ENCODE assay signal across 29 cellular contexts in the genomic region with DNA sequence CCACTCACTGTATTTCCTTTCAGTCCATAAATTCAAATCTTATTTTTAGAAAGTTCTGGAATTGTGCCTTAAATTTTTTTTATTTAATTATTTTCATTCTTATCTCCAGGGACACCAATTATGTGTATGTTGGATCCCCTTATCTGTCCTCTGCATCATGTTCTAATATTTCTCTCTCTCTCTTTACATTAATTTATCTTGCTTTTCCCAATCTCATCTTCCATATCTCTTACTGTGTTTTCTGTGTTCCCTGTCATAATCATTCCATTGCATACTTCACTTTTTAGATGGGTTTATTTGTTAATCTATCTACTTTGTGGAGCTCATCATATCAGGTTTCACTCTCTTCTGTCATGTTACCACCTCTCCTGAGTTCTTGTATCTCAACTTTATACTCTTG.
"Had no signal": no experiment of that assay in that cellular context is flagged by ENCODE, and none has a peak within 500 bp of the region (broad histone marks: within the 10 kb centered on the region; RNA-seq: fewer than 3 reads in every experiment).

No MANE protein-coding gene starts in this region.

- ATAC-seq: esophagus mucosa; left lobe of liver; mucosa of descending colon; natural killer cell treated with Interleukin-12 subunit alpha and Interleukin-12 subunit beta and Interleukin-15 and Interleukin-18, amount 100 ng/mL, for 72 hours; sciatic nerve; stimulated activated effector memory CD8-positive, alpha-beta T cell treated with anti-CD3 and anti-CD28 coated beads, Interleukin-12 subunit alpha, Interleukin-12 subunit beta, amount 100 ng/mL, for 72 hours had no signal

- H3K36me3 Mint-ChIP-seq: mesothelial cell of epicardium; neural progenitor cell; stimulated activated effector memory CD8-positive, alpha-beta T cell treated with anti-CD3 and anti-CD28 coated beads, Interleukin-12 subunit alpha, Interleukin-12 subunit beta, amount 100 ng/mL, for 72 hours; type B pancreatic cell had no signal

- DNase-seq: colonic mucosa; effector CD8-positive, alpha-beta T cell; endodermal cell; hypothalamus; kidney; mucosa of descending colon; naive B cell; stimulated activated CD4-positive, alpha-beta T cell treated with anti-CD3 and anti-CD28 coated beads, Interleukin-12 subunit alpha, Interleukin-12 subunit beta, amount 100 ng/mL, for 4 hours; stimulated activated CD4-positive, alpha-beta T cell treated with anti-CD3 and anti-CD28 coated beads, Interleukin-2, amount 100 ng/mL, for 24 hours; stimulated activated CD4-positive, alpha-beta T cell treated with anti-CD3 and anti-CD28 coated beads, Interleukin-4, amount 100 ng/mL, for 24 hours; stimulated activated naive CD4-positive, alpha-beta T cell treated with Interleukin-2 at 50 U/mL for 16 hours; substantia nigra; testis; tibial artery had no signal

- H3K27me3 ChIP-seq: colonic mucosa, neural progenitor cell, right atrium auricular region, testis had no signal

- H3K4me3 Mint-ChIP-seq: dendritic cell treated with granulocyte-macrophage colony-stimulating factor and Interleukin-4, amounts not matched to agents 40 ng/mL and 50 ng/mL, for 4 days; endodermal cell; memory B cell; mesothelial cell of epicardium; naive B cell; natural killer cell treated with Interleukin-12 subunit alpha and Interleukin-12 subunit beta and Interleukin-15 and Interleukin-18, amount 100 ng/mL, for 72 hours; neural progenitor cell; stimulated activated effector memory CD8-positive, alpha-beta T cell treated with anti-CD3 and anti-CD28 coated beads, Interleukin-12 subunit alpha, Interleukin-12 subunit beta, amount 100 ng/mL, for 72 hours; type B pancreatic cell had no signal

- H3K4me1 ChIP-seq: colonic mucosa, neural progenitor cell, prostate gland, right atrium auricular region, tibial artery had no signal

- H3K27me3 Mint-ChIP-seq: dendritic cell treated with granulocyte-macrophage colony-stimulating factor and Interleukin-4, amounts not matched to agents 40 ng/mL and 50 ng/mL, for 4 days had no signal

- H3K9me3 ChIP-seq: colonic mucosa, prostate gland, testis had no signal

- H3K27ac Mint-ChIP-seq: dendritic cell treated with granulocyte-macrophage colony-stimulating factor and Interleukin-4, amounts not matched to agents 40 ng/mL and 50 ng/mL, for 4 days; endodermal cell; memory B cell; mesothelial cell of epicardium; naive B cell; natural killer cell treated with Interleukin-12 subunit alpha and Interleukin-12 subunit beta and Interleukin-15 and Interleukin-18, amount 100 ng/mL, for 72 hours; neural progenitor cell; stimulated activated effector memory CD8-positive, alpha-beta T cell treated with anti-CD3 and anti-CD28 coated beads, Interleukin-12 subunit alpha, Interleukin-12 subunit beta, amount 100 ng/mL, for 72 hours; type B pancreatic cell had no signal

- H3K9ac ChIP-seq: neural progenitor cell had no signal

- H3K4me1 Mint-ChIP-seq: endodermal cell; memory B cell; naive B cell; neural progenitor cell; stimulated activated effector memory CD8-positive, alpha-beta T cell treated with anti-CD3 and anti-CD28 coated beads, Interleukin-12 subunit alpha, Interleukin-12 subunit beta, amount 100 ng/mL, for 72 hours had no signal

- H3K4me3 ChIP-seq: colonic mucosa, lung, mucosa of descending colon, neural progenitor cell, prostate gland, right atrium auricular region, smooth muscle cell, testis, tibial artery had no signal

- H3K36me3 ChIP-seq: colonic mucosa, neural progenitor cell, prostate gland, right atrium auricular region, tibial artery had no signal

- H3K27ac ChIP-seq: colonic mucosa, epithelial cell of prostate, neural progenitor cell, prostate gland, right atrium auricular region, testis, tibial artery had no signal
